In genomic region chr3:17355591-17355990, GRCh38 we compare ENCODE assay signal across 20 cellular contexts.
A peak's percentile ranks its signal among the peaks of the same experiment; 100 is the strongest.
DNase-seq lines count a peak whose midpoint lies in the region; FAIRE-seq and TF ChIP-seq lines count a peak whose summit lies in the region.
"Had no signal": no experiment of that assay in that cellular context is flagged by ENCODE, and none has a peak within 500 bp of the region (broad histone marks: within the 10 kb centered on the region; RNA-seq: fewer than 3 reads in every experiment).

No MANE protein-coding gene starts in this region.

- no peak overlapping the region for H3K9ac ChIP-seq in mammary epithelial cell (ENCODE audit: insufficient read depth, low read length)

- H3K36me3 ChIP-seq in mammary epithelial cell (ENCODE audit: insufficient read depth, low read length) (no peaks in the 10 kb centered on the region), adrenal gland (replicated peaks in 1 of 2) (no peaks in the 10 kb centered on the region)
- H3K36me3 ChIP-seq: esophagus squamous epithelium, heart left ventricle, ovary had no signal

- H3K79me2 ChIP-seq in mammary epithelial cell (ENCODE audit: insufficient read depth, low read length) = no peaks in the 10 kb centered on the region

- dilution Hi-C loops in mammary epithelial cell (cut with HindIII; ENCODE audit: low sequenced_read_pairs) = no loop called here

- H3K4me2 ChIP-seq in mammary epithelial cell (ENCODE audit: insufficient read depth, low read depth, low read length) = no peak overlapping the region

- H3K27me3 ChIP-seq in mammary epithelial cell (ENCODE audit: insufficient read depth, low read length) = no peaks in the 10 kb centered on the region
- H3K27me3 ChIP-seq in adrenal gland = no peaks in the 10 kb centered on the region
- H3K27me3 ChIP-seq: esophagus squamous epithelium, heart left ventricle, ovary had no signal

- 41% methylated on average over 1 of the region's 1 CpG for WGBS in mammary epithelial cell (ENCODE audit: low coverage, missing lambda C conversion rate)
- 88 to 97% (median 91%) methylated on average over 1 of the region's 1 CpG for WGBS in adrenal gland, 4 donors

- H3K27ac ChIP-seq in mammary epithelial cell (ENCODE audit: insufficient read depth, low read depth, low read length) (no peak overlapping the region), adrenal gland (no peak overlapping the region)
- H3K27ac ChIP-seq: esophagus squamous epithelium, heart left ventricle, ovary, SK-N-MC had no signal

- TF ChIP-seq CTCF in AG09319 (IDR thresholded peaks at IDR 0.05; ENCODE audit: low read depth, low read length) (no peak), mammary epithelial cell (conservative IDR thresholded peaks at IDR 0.05 in 1 of 2, IDR thresholded peaks at IDR 0.05 in 1 of 2; ENCODE audit: extremely low read depth in 1 of 2, insufficient read depth in 1 of 2, low read depth in 1 of 2, low read length in 2 of 2) (no peak), foreskin fibroblast (IDR thresholded peaks at IDR 0.05; ENCODE audit: low read depth, low read length) (no peak), adrenal gland (IDR thresholded peaks at IDR 0.05) (no peak)

- peaks cover 3% of the 10 kb centered on the region for H3K4me1 ChIP-seq in mammary epithelial cell (ENCODE audit: insufficient read depth, low read length)
- no peaks in the 10 kb centered on the region for H3K4me1 ChIP-seq in adrenal gland (replicated peaks in 1 of 2)
- H3K4me1 ChIP-seq: esophagus squamous epithelium had no signal

- peak; percentile 22 for DNase-seq in AG09319 (ENCODE audit: extremely low read depth, low read depth)
- no peak for DNase-seq in GM18507 (ENCODE audit: extremely low spot score, insufficient read length, low read depth)
- peak; percentile 35 for DNase-seq in mammary epithelial cell
- peak; percentile 29 to 69 for DNase-seq in foreskin fibroblast
- no peak for DNase-seq in adrenal gland
- no peak for DNase-seq in putamen (ENCODE audit: low spot score)
- no peak for DNase-seq in HPDE6-E6E7 (ENCODE audit: extremely low spot score)
- DNase-seq: activated CD4-positive, alpha-beta T cell treated with anti-CD3 and anti-CD28 coated beads, Interleukin-2, amount 10 ng/mL, durations not matched to agents 24 days and 14 days; activated CD8-positive, alpha-beta memory T cell treated with anti-CD3 and anti-CD28 coated beads, Interleukin-2, amount 10 ng/mL, durations not matched to agents 7 days and 5 days; CD8-positive, alpha-beta T cell; DMS79; effector memory CD4-positive, alpha-beta T cell; esophagus squamous epithelium; heart left ventricle; HFFc6; NCI-H1436; NCI-H510A; ovary; T-helper 17 cell had no signal

- no peak for TF ChIP-seq POLR2A in adrenal gland (IDR thresholded peaks at IDR 0.05)

- H3K4me3 ChIP-seq in mammary epithelial cell (replicated peaks in 1 of 3; ENCODE audit: insufficient read depth in 1 of 3, low read depth in 2 of 3, low read length in 3 of 3) (no peak overlapping the region), foreskin fibroblast (ENCODE audit: low read depth in 1 of 2, low read length in 2 of 2) (no peak overlapping the region), adrenal gland (no peak overlapping the region)
- H3K4me3 ChIP-seq: esophagus squamous epithelium, heart left ventricle, ovary, SK-N-MC had no signal

- in situ Hi-C loops in mammary epithelial cell (cut with MboI; ENCODE audit: low sequenced_read_pairs in 2 of 2) = no loop called here

- FAIRE-seq in GM18507 (lab: Jason Lieb, UNC) = peak; percentile 24

- no peaks in the 10 kb centered on the region for H4K20me1 ChIP-seq in mammary epithelial cell (ENCODE audit: insufficient read depth, low read length)

- CTCF ChIA-PET in mammary epithelial cell (lab: Charles Lee; ENCODE audit: low non-redundant PET) = no interaction called here

- intact Hi-C loops in mammary epithelial cell (cut with micrococcal nuclease) (no loop called here), adrenal gland (cut with DNase I) (no loop called here)

- H3K9me3 ChIP-seq in mammary epithelial cell (replicated peaks; ENCODE audit: insufficient read depth, low read length) (no peaks in the 10 kb centered on the region), adrenal gland (replicated peaks in 1 of 3) (no peaks in the 10 kb centered on the region)
- H3K9me3 ChIP-seq: esophagus squamous epithelium, heart left ventricle, ovary had no signal

- H2AFZ ChIP-seq in mammary epithelial cell (ENCODE audit: low read depth, low read length) = no peak overlapping the region

- BruUV-seq in mammary epithelial cell (replicated peaks; lab: Mats Ljungman, UMichigan) = no TSS peak

Comparison
In these comparisons a context has a peak if more than half of its experiments do, and no peak if none do; other contexts are left out.
1. DNase-seq: peak in AG09319 (single experiment), mammary epithelial cell (single experiment) and foreskin fibroblast (2 of 2); none in GM18507 (single experiment), adrenal gland (0 of 7), putamen (single experiment) and HPDE6-E6E7 (single experiment).